In genomic region chr15:48177875-48178611, GRCh38 we compare ENCODE assay signal across 8 cellular contexts. TPM values are rescaled to one million over a fixed set of nuclear protein-coding genes. Genes with fewer than 3 reads are reported as not detected.
DNase-seq lines count a peak whose midpoint lies in the region; ATAC-seq and TF ChIP-seq lines count a peak whose summit lies in the region.

Gene MYEF2, minus strand, starts transcription at chr15:48178295. Its CDS starts 58 bp downstream, at chr15:48178237.

- no peak for TF ChIP-seq CTCF in mesothelial cell of epicardium (IDR thresholded peaks at IDR 0.05; ENCODE audit: unreplicated experiment)

- peaks cover 20% of the 10 kb centered on the region for H3K36me3 Mint-ChIP-seq in mesothelial cell of epicardium

- H3K27ac Mint-ChIP-seq in mesothelial cell of epicardium, result peak within 1 kb of the TSS; percentile 98

- peak; percentile 82 for ATAC-seq in GM18907 (IDR thresholded peaks at IDR 0.05; ENCODE audit: unreplicated experiment)
- ATAC-seq in HG03139 (IDR thresholded peaks at IDR 0.05; ENCODE audit: unreplicated experiment), result peak; percentile 74

- H3K9me3 Mint-ChIP-seq in mesothelial cell of epicardium, result peaks cover 18% of the 10 kb centered on the region

- in situ Hi-C loops in ACHN (cut with HindIII; ENCODE audit: low pct_ligation_motif_present, low pct_unique_long_range_greater_than_20kb, low sequenced_read_pairs), result no loop called here

- DNase-seq in ACHN (peak; percentile 84), NCI-H524 treated with DMSO at 0.1 percent for 48 hours (lab: John Stamatoyannopoulos, UW) (peak; percentile 38), epidermal melanocyte (ENCODE audit: insufficient read length, low spot score) (peak; percentile 45), mesothelial cell of epicardium (ENCODE audit: low spot score in 2 of 2, unreplicated experiment in 2 of 2) (peak; percentile 68 to 81)
- DNase-seq in activated CD8-positive, alpha-beta memory T cell treated with anti-CD3 and anti-CD28 coated beads, Interleukin-2, amount 50 U/mL, for 48 hours, result peak; percentile 86
- peak; percentile 35 to 50 for DNase-seq in stimulated activated CD8-positive, alpha-beta memory T cell treated with anti-CD3 and anti-CD28 coated beads, Interleukin-15, amount 100 ng/mL, for 4 hours (ENCODE audit: low read depth in 2 of 2)

- peak within 1 kb of the TSS; percentile 85 for H3K4me3 Mint-ChIP-seq in mesothelial cell of epicardium

- no peaks in the 10 kb centered on the region for H3K27me3 Mint-ChIP-seq in mesothelial cell of epicardium (ENCODE audit: low read depth)

- H3K4me1 Mint-ChIP-seq in mesothelial cell of epicardium, result peaks cover 18% of the 10 kb centered on the region

RNA-seq across cellular contexts. Expression of gene MYEF2, which starts in this region (rescaled TPM):
- 104 to 111 TPM (median 104 TPM) in 3 replicates for total RNA-seq in mesothelial cell of epicardium

Comparison
In these comparisons a context has a peak if more than half of its experiments do, and no peak if none do; other contexts are left out.
1. Peak in every context shown above with its lines: DNase-seq and ATAC-seq.